In genomic region chr9:128494108-128494742, GRCh38 we compare ENCODE assay signal across 10 cellular contexts. TPM values are rescaled to one million over a fixed set of nuclear protein-coding genes. Genes with fewer than 3 reads are reported as not detected.
DNase-seq lines count a peak whose midpoint lies in the region; ATAC-seq and TF ChIP-seq lines count a peak whose summit lies in the region.
"Had no signal": no experiment of that assay in that cellular context is flagged by ENCODE, and none has a peak within 500 bp of the region (broad histone marks: within the 10 kb centered on the region; RNA-seq: fewer than 3 reads in every experiment).

No MANE protein-coding gene starts in this region.

- TF ChIP-seq CTCF in RWPE1 (conservative IDR thresholded peaks at IDR 0.05; ENCODE audit: low read depth) = no peak
- no peak for TF ChIP-seq CTCF in right atrium auricular region (IDR thresholded peaks at IDR 0.05)
- no peak for TF ChIP-seq CTCF in stomach (IDR thresholded peaks at IDR 0.05)
- TF ChIP-seq CTCF in GM10266 (IDR thresholded peaks at IDR 0.05; ENCODE audit: control insufficient read depth, insufficient read depth, low read depth, missing control alignments) = no peak

- H3K27ac ChIP-seq in RWPE1 (peak overlapping the region; percentile 13), right atrium auricular region (no peak overlapping the region), stomach (peak overlapping the region in 1 of 5 donors; percentile 26)
- H3K27ac ChIP-seq: C4-2B had no signal

- no peak for TF ChIP-seq POLR2A in stomach (IDR thresholded peaks at IDR 0.05)

- H3K4me3 ChIP-seq in right atrium auricular region (no peak overlapping the region), stomach (no peak overlapping the region)

- POLR2A ChIA-PET in RWPE1 (lab: Yijun Ruan, JAX; ENCODE audit: low non-redundant PET) = no interaction called here

- H3K4me1 ChIP-seq in right atrium auricular region = peaks cover 0 to 9% of the 10 kb centered on the region in 2 donors
- H3K4me1 ChIP-seq in stomach = peaks cover 0 to 10% (median 3%) of the 10 kb centered on the region in 4 donors

- 47 to 54% (median 49%) methylated on average over 12 to 13 of the region's 13 CpGs for WGBS in stomach, 5 donors

- TF ChIP-seq EP300 in stomach (IDR thresholded peaks at IDR 0.05) = no peak

- H3K27me3 ChIP-seq in right atrium auricular region = no peaks in the 10 kb centered on the region
- no peaks in the 10 kb centered on the region for H3K27me3 ChIP-seq in stomach

- H3K9me3 ChIP-seq in right atrium auricular region = no peaks in the 10 kb centered on the region
- no peaks in the 10 kb centered on the region for H3K9me3 ChIP-seq in stomach

- DNase-seq in activated CD8-positive, alpha-beta memory T cell treated with anti-CD3 and anti-CD28 coated beads, Interleukin-2, amount 50 U/mL, for 4 hours = peak; percentile 20
- no peak for DNase-seq in activated CD8-positive, alpha-beta memory T cell treated with anti-CD3 and anti-CD28 coated beads, Interleukin-2, amount 50 U/mL, for 48 hours
- DNase-seq in RWPE1 (ENCODE audit: low spot score) = no peak
- DNase-seq in right atrium auricular region (ENCODE audit: low spot score) = peak; percentile 74
- DNase-seq in stomach = peak; percentile 42
- DNase-seq in ecto neural progenitor cell (ENCODE audit: low spot score) = no peak
- no peak for DNase-seq in GM10266 (ENCODE audit: extremely low spot score)
- DNase-seq: cortex of kidney had no signal

- H3K36me3 ChIP-seq in right atrium auricular region = peaks cover 6% of the 10 kb centered on the region
- peaks cover 29 to 98% (median 96%) of the 10 kb centered on the region in 4 donors for H3K36me3 ChIP-seq in stomach

- intact Hi-C loops in stomach (cut with DNase I; ENCODE audit: low total_unique reads) = loop anchor here (10.0 kb wide), 1 partner anchor 119 kb away; the partner anchor contains the start of gene URM1

- no peak for ATAC-seq in GM19324 (IDR thresholded peaks at IDR 0.05; ENCODE audit: low FRiP score, unreplicated experiment)

- CTCF ChIA-PET in RWPE1 (lab: Yijun Ruan, JAX) = interaction anchor here (1.6 kb wide), 1 partner anchor 55 kb away, joined by 3 read pairs; no protein-coding TSS in a partner anchor

RNA-seq across cellular contexts. Expression of gene GLE1, which starts 10.3 kb away (rescaled TPM):
- total RNA-seq in right atrium auricular region (10 to 100 TPM; 14.4 to 18.1 TPM), stomach (10 to 100 TPM; 12.7 to 33.5 (median 23.9) TPM)
- 10 to 100 TPM; 10.3 to 14.7 (median 10.8) TPM for polyA plus RNA-seq in stomach

RNA-seq across cellular contexts. Expression of gene ODF2, which starts 38.4 kb away (rescaled TPM):
- total RNA-seq in right atrium auricular region (10 to 100 TPM in 1 of 2 donors, 1 to 10 TPM in 1; 9.7 to 12.1 TPM), stomach (10 to 100 TPM in 4 of 5 donors, 1 to 10 TPM in 1; 9.4 to 42.4 (median 19.4) TPM)
- polyA plus RNA-seq in stomach = 10 to 100 TPM in 1 of 3 donors, 1 to 10 TPM in 2; 7.2 to 12.7 (median 9.3) TPM

RNA-seq across cellular contexts. Expression of gene SPTAN1, which starts 58.2 kb away (rescaled TPM):
- 100 to 1,000 TPM; 233 to 270 TPM for total RNA-seq in right atrium auricular region
- total RNA-seq in stomach = 100 to 1,000 TPM; 272 to 726 (median 399) TPM
- polyA plus RNA-seq in stomach = 100 to 1,000 TPM in 1 of 3 donors, 10 to 100 TPM in 2; 41.4 to 104 (median 49.0) TPM

Comparison
In these comparisons a context has a peak if more than half of its experiments do, and no peak if none do; other contexts are left out.
1. DNase-seq: peak in activated CD8-positive, alpha-beta memory T cell treated with anti-CD3 and anti-CD28 coated beads, Interleukin-2, amount 50 U/mL, for 4 hours (single experiment), right atrium auricular region (single experiment) and stomach (single experiment); none in activated CD8-positive, alpha-beta memory T cell treated with anti-CD3 and anti-CD28 coated beads, Interleukin-2, amount 50 U/mL, for 48 hours (single experiment), RWPE1 (single experiment), ecto neural progenitor cell (single experiment) and GM10266 (single experiment).